ENCODE assay signal across 8 cellular contexts in genomic region chr4:113645771-113646455, GRCh38.
DNase-seq lines count a peak whose midpoint lies in the region; TF ChIP-seq lines count a peak whose summit lies in the region.

No MANE protein-coding gene starts in this region.

- H2AK5ac ChIP-seq in neuronal stem cell (ENCODE audit: low read depth, low read length), result no peak overlapping the region

- no peak overlapping the region for H4K8ac ChIP-seq in neuronal stem cell (ENCODE audit: low read depth, low read length)

- no peak overlapping the region for H2BK120ac ChIP-seq in neuronal stem cell (ENCODE audit: low read depth, low read length)

- H3K4me1 ChIP-seq in neuronal stem cell (ENCODE audit: control insufficient read depth in 2 of 2, insufficient read depth in 1 of 2, low read depth in 1 of 2, low read length in 2 of 2), result peaks cover 7 to 10% of the 10 kb centered on the region in 2 donors

- H3K27me3 ChIP-seq in neuronal stem cell (ENCODE audit: control insufficient read depth in 3 of 3, insufficient read depth in 3 of 3, low read depth in 1 of 3, low read length in 3 of 3), result no peaks in the 10 kb centered on the region

- no peak overlapping the region for H3K4me2 ChIP-seq in neuronal stem cell (ENCODE audit: insufficient read depth, low read length, poor library complexity, severe bottlenecking)

- H2BK12ac ChIP-seq in neuronal stem cell (ENCODE audit: low read length), result no peak overlapping the region

- no peaks in the 10 kb centered on the region for H3K36me3 ChIP-seq in neuronal stem cell (replicated peaks in 1 of 2; ENCODE audit: control insufficient read depth in 2 of 2, insufficient read depth in 2 of 2, low read length in 2 of 2)

- H3K4ac ChIP-seq in neuronal stem cell (ENCODE audit: low read length), result no peak overlapping the region

- H3K4me3 ChIP-seq in fibroblast of the aortic adventitia (ENCODE audit: low read depth, low read length), result no peak overlapping the region
- no peak overlapping the region for H3K4me3 ChIP-seq in neuronal stem cell (ENCODE audit: low read length in 2 of 2)

- H3K14ac ChIP-seq in neuronal stem cell (ENCODE audit: low read length), result no peak overlapping the region

- H3K27ac ChIP-seq in neuronal stem cell (replicated peaks; ENCODE audit: low read length), result peak overlapping the region; percentile 74
- no peak overlapping the region for H3K27ac ChIP-seq in substantia nigra (ENCODE audit: low read depth, low read length, poor library complexity, severe bottlenecking)

- TF ChIP-seq CTCF in fibroblast of the aortic adventitia (IDR thresholded peaks at IDR 0.05; ENCODE audit: insufficient read depth, low read length), result no peak

- no peaks in the 10 kb centered on the region for H3K79me1 ChIP-seq in neuronal stem cell (ENCODE audit: low read depth, low read length)

- no peak overlapping the region for H4K91ac ChIP-seq in neuronal stem cell (ENCODE audit: low read depth, low read length, poor library complexity)

- peak; percentile 56 for DNase-seq in ELR (ENCODE audit: low read depth)
- peak; percentile 24 for DNase-seq in NCI-H774 (lab: John Stamatoyannopoulos, UW)
- DNase-seq in fibroblast of the aortic adventitia (ENCODE audit: low read depth), result peak; percentile 91
- no peak for DNase-seq in neuronal stem cell (ENCODE audit: low spot score)
- DNase-seq in G401 (ENCODE audit: low spot score), result no peak
- no peak for DNase-seq in substantia nigra (lab: John Stamatoyannopoulos, UW)
- no peak for DNase-seq in D341Med (ENCODE audit: low spot score)
- no peak for DNase-seq in stimulated activated CD4-positive, alpha-beta T cell treated with anti-CD3 and anti-CD28 coated beads, Interleukin-12 subunit alpha, Interleukin-12 subunit beta, amount 100 ng/mL, for 4 hours

- no peak overlapping the region for H2BK5ac ChIP-seq in neuronal stem cell (ENCODE audit: low read length)

- H3K23ac ChIP-seq in neuronal stem cell (ENCODE audit: low read depth, low read length, poor library complexity), result no peak overlapping the region

- in situ Hi-C loops in G401 (cut with HindIII; ENCODE audit: low sequenced_read_pairs), result no loop called here

- WGBS in neuronal stem cell (ENCODE audit: extremely low coverage in 2 of 2, insufficient read length in 2 of 2, insufficient replicate concordance in 1 of 2), 2 donors, result no CpG with 5 or more reads among the region's 5 CpGs

- no peak overlapping the region for H3K18ac ChIP-seq in neuronal stem cell (ENCODE audit: low read length)

- H2BK15ac ChIP-seq in neuronal stem cell (ENCODE audit: low read length), result no peak overlapping the region

- no peak overlapping the region for H2AFZ ChIP-seq in neuronal stem cell (ENCODE audit: low read length)

- no peak overlapping the region for H3K9ac ChIP-seq in neuronal stem cell (ENCODE audit: low read depth, low read length, poor library complexity)

- peaks cover 0 to 5% of the 10 kb centered on the region in 2 donors for H3K9me3 ChIP-seq in neuronal stem cell (replicated peaks in 1 of 2; ENCODE audit: control insufficient read depth in 2 of 2, insufficient read depth in 1 of 2, low read depth in 1 of 2, low read length in 2 of 2)

Comparison
In these comparisons a context has a peak if more than half of its experiments do, and no peak if none do; other contexts are left out.
1. DNase-seq: peak in ELR (single experiment), NCI-H774 (single experiment) and fibroblast of the aortic adventitia (single experiment); none in neuronal stem cell (single experiment), G401 (single experiment), substantia nigra (0 of 49), D341Med (single experiment) and stimulated activated CD4-positive, alpha-beta T cell treated with anti-CD3 and anti-CD28 coated beads, Interleukin-12 subunit alpha, Interleukin-12 subunit beta, amount 100 ng/mL, for 4 hours (single experiment).